In genomic region chr6:97626586-97627441, GRCh38 we compare ENCODE assay signal across 1 cellular context.
TF ChIP-seq lines count a peak whose summit lies in the region.

No MANE protein-coding gene starts in this region.

TF ChIP-seq in H1, 55 proteins besides CTCF, POLR2A, EP300 and RAD21 (continued from another document):
- no peak for TF ChIP-seq POLR2AphosphoS5 (IDR thresholded peaks at IDR 0.05; ENCODE audit: low read depth, low read length)
TF ChIP-seq in H1: peak in this region for 0.
